ENCODE assay signal across 8 cellular contexts in the genomic region with DNA sequence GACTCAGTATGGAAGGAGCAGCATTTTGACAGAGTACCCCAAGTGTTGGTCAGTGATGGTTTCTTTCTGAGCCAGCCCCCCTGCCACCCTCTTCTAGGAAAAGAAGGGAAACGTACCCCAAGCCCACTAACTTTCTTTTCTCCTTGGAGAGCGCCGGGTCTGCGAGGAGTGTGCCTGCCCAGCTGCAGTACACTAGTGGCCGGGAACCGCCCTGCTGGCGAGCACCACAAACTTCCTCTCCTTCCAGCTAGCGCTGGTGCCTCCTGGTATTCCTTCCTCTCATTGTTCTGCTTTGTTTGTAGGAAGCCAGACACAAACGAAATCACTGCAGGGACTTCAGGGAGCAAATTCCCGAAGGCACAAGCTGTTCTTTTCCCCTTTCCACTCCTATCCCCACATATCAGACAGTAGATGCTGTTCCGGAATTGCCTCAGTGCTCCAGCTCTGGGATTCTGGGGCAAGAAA. TPM values are rescaled to one million over a fixed set of nuclear protein-coding genes. Genes with fewer than 3 reads are reported as not detected.
DNase-seq lines count a peak whose midpoint lies in the region; ATAC-seq and TF ChIP-seq lines count a peak whose summit lies in the region.

No MANE protein-coding gene starts in this region.

- H2BK120ac ChIP-seq in trophoblast cell (ENCODE audit: insufficient read depth, low read length, poor library complexity): no peak overlapping the region

- DNase-seq in NCI-H1417 (lab: John Stamatoyannopoulos, UW): peak; percentile 14 to 65 (median 62)
- DNase-seq in NCI-H1417 treated with DMSO at 0.1 percent for 48 hours (lab: John Stamatoyannopoulos, UW): no peak
- peak in 1 of 2 experiments; percentile 30 for DNase-seq in SJSA1 (ENCODE audit: low read depth in 1 of 2, low spot score in 2 of 2)
- peak; percentile 38 for DNase-seq in glomerular visceral epithelial cell (ENCODE audit: extremely low spot score)
- DNase-seq in trophoblast cell: no peak
- no peak for DNase-seq in activated CD8-positive, alpha-beta memory T cell treated with anti-CD3 and anti-CD28 coated beads for 24 hours
- DNase-seq in GM20000 (ENCODE audit: low spot score): no peak

- no peak overlapping the region for H3K4ac ChIP-seq in trophoblast cell (ENCODE audit: low read depth, low read length)

- no CpG with 5 or more reads among the region's 11 CpGs for WGBS in trophoblast cell (ENCODE audit: extremely low coverage, insufficient coverage, insufficient read length)

- no peaks in the 10 kb centered on the region for H3K79me2 ChIP-seq in trophoblast cell (ENCODE audit: control insufficient read depth, insufficient read depth, low read length, poor library complexity)

- no peak overlapping the region for H2AK5ac ChIP-seq in trophoblast cell (ENCODE audit: low read length)

- H3K4me1 ChIP-seq in SJSA1 (replicated peaks): peaks cover 18% of the 10 kb centered on the region
- H3K4me1 ChIP-seq in trophoblast cell (ENCODE audit: control insufficient read depth in 1 of 2, insufficient read depth in 2 of 2, low read length in 2 of 2): peaks cover 7% of the 10 kb centered on the region in 2 experiments

- H2BK12ac ChIP-seq in trophoblast cell (ENCODE audit: low read length): no peak overlapping the region

- peak overlapping the region; percentile 29 for H3K9ac ChIP-seq in trophoblast cell (ENCODE audit: low read length)

- H3K4me2 ChIP-seq in trophoblast cell (ENCODE audit: low read length): peak overlapping the region; percentile 97

- H4K12ac ChIP-seq in trophoblast cell (ENCODE audit: low read depth, low read length): no peak overlapping the region

- H3K9me3 ChIP-seq in SJSA1 (replicated peaks) (no peaks in the 10 kb centered on the region), trophoblast cell (ENCODE audit: insufficient read depth, low read depth, low read length) (no peaks in the 10 kb centered on the region)

- no peak overlapping the region for H4K91ac ChIP-seq in trophoblast cell (ENCODE audit: low read depth, low read length)

- no peak for TF ChIP-seq CTCF in GM20000 (IDR thresholded peaks at IDR 0.05; ENCODE audit: extremely low read depth, missing control alignments)

- no peaks in the 10 kb centered on the region for H3K36me3 ChIP-seq in SJSA1
- H3K36me3 ChIP-seq in trophoblast cell (ENCODE audit: control insufficient read depth in 1 of 2, insufficient read depth in 2 of 2, low read length in 2 of 2): no peaks in the 10 kb centered on the region

- no peak overlapping the region for H3K18ac ChIP-seq in trophoblast cell (ENCODE audit: low read length)

- H3K27ac ChIP-seq in SJSA1 (no peak overlapping the region), trophoblast cell (ENCODE audit: low read depth, low read length) (no peak overlapping the region)

- H3K27me3 ChIP-seq in SJSA1 (replicated peaks) (peaks cover 33% of the 10 kb centered on the region), trophoblast cell (ENCODE audit: insufficient read depth, low read length) (peaks cover 23% of the 10 kb centered on the region)

- no peak overlapping the region for H4K8ac ChIP-seq in trophoblast cell (ENCODE audit: low read depth, low read length)

- H2BK5ac ChIP-seq in trophoblast cell (ENCODE audit: low read depth, low read length, poor library complexity): no peak overlapping the region

- no peaks in the 10 kb centered on the region for H3K79me1 ChIP-seq in trophoblast cell (ENCODE audit: low read length)

- H3K4me3 ChIP-seq in SJSA1 (peak overlapping the region; percentile 40), trophoblast cell (ENCODE audit: low read depth, low read length) (no peak overlapping the region)

- H3K14ac ChIP-seq in trophoblast cell (ENCODE audit: low read length): no peak overlapping the region

- no peak overlapping the region for H3K23ac ChIP-seq in trophoblast cell (ENCODE audit: low read length)

- H2AFZ ChIP-seq in trophoblast cell (ENCODE audit: insufficient read depth, low read length, poor library complexity): no peak overlapping the region

- no peak for ATAC-seq in HG03159 (IDR thresholded peaks at IDR 0.05; ENCODE audit: unreplicated experiment)

RNA-seq across cellular contexts. Expression of a gene that starts 1.8 kb away (rescaled TPM):
- total RNA-seq in SJSA1 (2014; rRNA removed; shearing (Covaris generic)): 0.06 and 0.37 TPM in 2 replicates
- polyA plus RNA-seq in trophoblast cell (2013): 0.16 and 0.18 TPM in 2 replicates

Comparison
In these comparisons a context has a peak if more than half of its experiments do, and no peak if none do; other contexts are left out.
1. DNase-seq: peak in NCI-H1417 (3 of 3) and glomerular visceral epithelial cell (single experiment); none in NCI-H1417 treated with DMSO at 0.1 percent for 48 hours (single experiment), trophoblast cell (0 of 2), activated CD8-positive, alpha-beta memory T cell treated with anti-CD3 and anti-CD28 coated beads for 24 hours (single experiment) and GM20000 (single experiment).